In genomic region chr1:193537266-193538003, GRCh38 we compare ENCODE assay signal across 1 cellular context.
TF ChIP-seq lines count a peak whose summit lies in the region.

No MANE protein-coding gene starts in this region.

TF ChIP-seq in WTC11, 78 proteins besides CTCF, POLR2A, EP300 and RAD21 (continued from another document):
- no peak for TF ChIP-seq ATF6 (CRISPR knock-in tag; IDR thresholded peaks at IDR 0.05)
- TF ChIP-seq FOXP1 (CRISPR knock-in tag; IDR thresholded peaks at IDR 0.05; ENCODE audit: borderline replicate concordance) = no peak
- no peak for TF ChIP-seq ZNF532 (CRISPR knock-in tag; IDR thresholded peaks at IDR 0.05; ENCODE audit: borderline replicate concordance)
- TF ChIP-seq AFF4 (CRISPR knock-in tag; IDR thresholded peaks at IDR 0.05; ENCODE audit: borderline replicate concordance) = no peak
- no peak for TF ChIP-seq FOXK1 (CRISPR knock-in tag; IDR thresholded peaks at IDR 0.05)
- no peak for TF ChIP-seq ATF2 (CRISPR knock-in tag; IDR thresholded peaks at IDR 0.05; ENCODE audit: borderline replicate concordance, low read depth)
- no peak for TF ChIP-seq MLX (CRISPR knock-in tag; IDR thresholded peaks at IDR 0.05)
